In genomic region chr11:1928038-1928890, GRCh38 we compare ENCODE assay signal across 19 cellular contexts. TPM values are rescaled to one million over a fixed set of nuclear protein-coding genes. Genes with fewer than 3 reads are reported as not detected.
A peak's percentile ranks its signal among the peaks of the same experiment; 100 is the strongest.
DNase-seq lines count a peak whose midpoint lies in the region; ATAC-seq and TF ChIP-seq lines count a peak whose summit lies in the region.
"Had no signal": no experiment of that assay in that cellular context is flagged by ENCODE, and none has a peak within 500 bp of the region (broad histone marks: within the 10 kb centered on the region; RNA-seq: fewer than 3 reads in every experiment).

No MANE protein-coding gene starts in this region.

- H3K27ac ChIP-seq in Panc1 (ENCODE audit: low read length) (no peak overlapping the region), right atrium auricular region (peak overlapping the region; percentile 19 to 51), osteoblast (ENCODE audit: low read depth, low read length) (no peak overlapping the region)

- no peaks in the 10 kb centered on the region for H3K9me3 ChIP-seq in Panc1 (ENCODE audit: control insufficient read depth, insufficient read depth, low read depth, low read length)
- no peaks in the 10 kb centered on the region for H3K9me3 ChIP-seq in right atrium auricular region
- no peaks in the 10 kb centered on the region for H3K9me3 ChIP-seq in osteoblast (ENCODE audit: low read depth, low read length)
- H3K9me3 ChIP-seq: adrenal gland had no signal

- no peaks in the 10 kb centered on the region for H4K20me1 ChIP-seq in osteoblast (ENCODE audit: insufficient read depth, low read length)

- peak; percentile 57 for ATAC-seq in Panc1

- no TSS peak for BruUV-seq in Panc1 (replicated peaks; lab: Mats Ljungman, UMichigan)

- POLR2A ChIA-PET in Panc1 (lab: Charles Lee), result no interaction called here

- intact Hi-C loops in Panc1 (cut with micrococcal nuclease; ENCODE audit: unreplicated experiment), result no loop called here

- H3K79me2 ChIP-seq in osteoblast (ENCODE audit: insufficient read depth, low read length), result no peaks in the 10 kb centered on the region

- H3K36me3 ChIP-seq in Panc1 (ENCODE audit: control insufficient read depth, insufficient read depth, low read length), result no peaks in the 10 kb centered on the region
- no peaks in the 10 kb centered on the region for H3K36me3 ChIP-seq in right atrium auricular region
- H3K36me3 ChIP-seq in osteoblast (ENCODE audit: insufficient read depth, low read length), result no peaks in the 10 kb centered on the region
- H3K36me3 ChIP-seq: adrenal gland had no signal

- H3K27me3 ChIP-seq in Panc1 (ENCODE audit: control insufficient read depth, insufficient read depth, low read length), result no peaks in the 10 kb centered on the region
- no peaks in the 10 kb centered on the region for H3K27me3 ChIP-seq in right atrium auricular region
- H3K27me3 ChIP-seq in osteoblast (ENCODE audit: insufficient read depth, low read length), result no peaks in the 10 kb centered on the region
- H3K27me3 ChIP-seq: adrenal gland had no signal

- no peak overlapping the region for H3K4me2 ChIP-seq in osteoblast (ENCODE audit: insufficient read depth, low read length)

- DNase-seq in AG20443 (ENCODE audit: low spot score), result peak; percentile 10
- DNase-seq in Panc1 (ENCODE audit: low read depth, low spot score), result no peak
- DNase-seq in right atrium auricular region (ENCODE audit: low spot score), result no peak
- DNase-seq in osteoblast (ENCODE audit: insufficient read length, low spot score, missing footprints), result peak; percentile 80
- DNase-seq in Ammon's horn (ENCODE audit: low spot score), result no peak
- DNase-seq in activated CD4-positive, CD25-positive, alpha-beta regulatory T cell treated with anti-CD3 and anti-CD28 coated beads, Interleukin-2, amount 50 U/mL, for 72 hours, result no peak
- no peak for DNase-seq in effector CD4-positive, alpha-beta T cell
- no peak for DNase-seq in DMS53 treated with DMSO at 0.1 percent for 48 hours (lab: John Stamatoyannopoulos, UW; ENCODE audit: unreplicated experiment)
- DNase-seq: central memory CD4-positive, alpha-beta T cell; effector memory CD4-positive, alpha-beta T cell; NCI-H1436 treated with DMSO at 0.1 percent for 48 hours; NK-92 treated with Interleukin-12 subunit alpha and Interleukin-12 subunit beta, amount 100 ng/mL, for 24 hours; stimulated activated CD4-positive, alpha-beta T cell treated with anti-CD3 and anti-CD28 coated beads, Interleukin-15, amount 100 ng/mL, for 24 hours; stimulated activated naive CD4-positive, alpha-beta T cell treated with Interleukin-2 at 50 U/mL for 16 hours had no signal

- no peak overlapping the region for H2AFZ ChIP-seq in osteoblast (ENCODE audit: low read length)

- TF ChIP-seq CTCF in Panc1 (IDR thresholded peaks at IDR 0.05) (no peak), right atrium auricular region (IDR thresholded peaks at IDR 0.05) (no peak), osteoblast (IDR thresholded peaks at IDR 0.05; ENCODE audit: extremely low read depth, low read depth, low read length) (no peak)

- CTCF ChIA-PET in Panc1 (lab: Charles Lee), result interaction anchor here (0.6 to 1.1 kb wide), 2 partner anchors 16 to 46 kb away, joined by 4 to 5 read pairs; no protein-coding TSS in a partner anchor

- H3K4me3 ChIP-seq in Panc1 (ENCODE audit: low read depth in 2 of 2, low read length in 2 of 2) (no peak overlapping the region), right atrium auricular region (no peak overlapping the region), osteoblast (ENCODE audit: insufficient read depth, low read length) (no peak overlapping the region)
- H3K4me3 ChIP-seq: adrenal gland had no signal

- H3K4me1 ChIP-seq in Panc1 (ENCODE audit: control insufficient read depth, insufficient read depth, low read length) (peaks cover 17% of the 10 kb centered on the region), right atrium auricular region (peaks cover 0 to 18% of the 10 kb centered on the region in 2 donors), osteoblast (ENCODE audit: insufficient read depth, low read length) (peaks cover 7% of the 10 kb centered on the region)

- in situ Hi-C loops in Panc1 (cut with HindIII; ENCODE audit: low pct_unique_long_range_greater_than_20kb, low sequenced_read_pairs), result no loop called here

RNA-seq across cellular contexts. Expression of gene TNNT3, which starts 8.8 kb away (rescaled TPM):
- total RNA-seq in Panc1 (2021; ENCODE audit: unreplicated experiment) (0.41 TPM), right atrium auricular region (10 to 100 TPM; 12.8 to 16.4 TPM), osteoblast (not detected in 2 replicates)
- polyA plus RNA-seq in Panc1 (2012; ENCODE audit: insufficient read length), result not detected
- total RNA-seq: MCF 10A, pulmonary artery endothelial cell had no signal
- polyA plus RNA-seq: CD4-positive, alpha-beta memory T cell had no signal

RNA-seq across cellular contexts. Expression of gene MRPL23, which starts 18.9 kb away (rescaled TPM):
- total RNA-seq in Panc1 (2021; ENCODE audit: unreplicated experiment) (123 TPM), right atrium auricular region (100 to 1,000 TPM; 128 to 210 TPM), osteoblast (84.9 and 94.5 TPM in 2 replicates)
- polyA plus RNA-seq in Panc1 (2012; ENCODE audit: insufficient read length), result 200 TPM

RNA-seq across cellular contexts. Expression of gene PRR33, which starts 36.6 kb away (rescaled TPM):
- total RNA-seq in Panc1 (2021; ENCODE audit: unreplicated experiment) (not detected), right atrium auricular region (under 1 TPM in 1 of 2 donors, not detected in 1; 0.33 TPM), osteoblast (not detected in 2 replicates)
- polyA plus RNA-seq in Panc1 (2012; ENCODE audit: insufficient read length), result not detected
- total RNA-seq: CD4-positive, alpha-beta memory T cell; lower leg skin; MCF 10A; pulmonary artery endothelial cell had no signal

Comparison
In these comparisons a context has a peak if more than half of its experiments do, and no peak if none do; other contexts are left out.
1. DNase-seq: peak in AG20443 (single experiment) and osteoblast (single experiment); none in Panc1 (single experiment), right atrium auricular region (single experiment), Ammon's horn (single experiment), activated CD4-positive, CD25-positive, alpha-beta regulatory T cell treated with anti-CD3 and anti-CD28 coated beads, Interleukin-2, amount 50 U/mL, for 72 hours (single experiment), effector CD4-positive, alpha-beta T cell (single experiment) and DMS53 treated with DMSO at 0.1 percent for 48 hours (single experiment).
2. H3K27ac ChIP-seq: peak in right atrium auricular region (2 of 2); none in Panc1 (single experiment) and osteoblast (single experiment).